16 cellular contexts compared by ENCODE assay signal in the genomic region with DNA sequence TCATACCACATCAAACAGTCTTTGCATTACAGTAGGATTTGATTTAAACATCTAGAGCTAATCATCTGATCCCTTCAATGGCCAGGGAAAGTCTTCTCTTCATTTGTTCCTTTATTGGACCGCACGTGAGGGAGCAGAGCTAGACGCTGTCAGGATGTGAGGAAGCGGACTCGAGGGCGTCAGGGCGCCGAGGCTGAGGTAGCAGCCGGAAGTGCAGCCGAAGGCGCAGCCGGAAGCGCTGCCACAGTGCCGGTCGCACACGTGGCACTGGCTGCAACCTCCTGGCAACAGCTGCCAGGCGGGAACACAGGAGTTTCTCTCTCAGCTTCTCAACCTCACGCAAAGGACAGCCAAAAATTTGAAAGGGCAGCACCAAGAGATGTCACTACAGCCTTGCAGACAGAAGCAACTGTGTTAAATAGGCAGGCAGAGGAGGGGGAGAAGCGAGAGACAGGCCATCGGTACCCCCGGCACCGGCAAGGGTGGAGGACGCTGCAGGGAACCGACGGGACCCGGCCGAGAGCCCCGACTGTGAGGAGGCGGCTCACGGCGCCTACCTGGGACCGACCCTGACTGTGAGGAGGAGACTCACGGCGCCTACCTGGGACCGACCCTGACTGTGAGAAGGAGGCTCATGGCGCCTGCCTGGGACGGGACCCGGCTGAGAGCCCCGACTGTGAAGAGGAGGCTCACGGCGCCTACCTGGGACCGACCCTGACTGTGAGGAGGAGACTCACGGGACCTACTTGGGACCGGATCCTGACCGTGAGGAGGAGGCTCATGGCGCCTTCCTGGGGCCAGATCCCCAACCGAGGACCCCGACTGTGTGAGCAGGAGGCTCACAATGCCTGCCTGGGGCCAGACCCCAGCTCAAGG. TPM values are rescaled to one million over a fixed set of nuclear protein-coding genes. Genes with fewer than 3 reads are reported as not detected.
DNase-seq lines count a peak whose midpoint lies in the region; ATAC-seq and TF ChIP-seq lines count a peak whose summit lies in the region.
"Had no signal": no experiment of that assay in that cellular context is flagged by ENCODE, and none has a peak within 500 bp of the region (broad histone marks: within the 10 kb centered on the region; RNA-seq: fewer than 3 reads in every experiment).

No MANE protein-coding gene starts in this region.

- H3K4me3 ChIP-seq in H7 (ENCODE audit: insufficient read depth, low read depth, low read length) (no peak overlapping the region), parathyroid adenoma (ENCODE audit: low read depth, low read length) (no peak overlapping the region)
- H3K4me3 ChIP-seq: prostate gland had no signal

- H3K4me2 ChIP-seq in parathyroid adenoma (ENCODE audit: low read length) = peak overlapping the region; percentile 30

- in situ Hi-C loops in GM13977 (cut with MboI; ENCODE audit: low pct_unique_long_range_greater_than_20kb, low sequenced_read_pairs, unreplicated experiment) = no loop called here

- ATAC-seq in effector memory CD8-positive, alpha-beta T cell (replicated peaks) = peak; percentile 62
- ATAC-seq: stimulated activated memory B cell treated with anti-CD40 and anti-IgM and Interleukin-4, amounts not matched to agents 10 μg/mL and 1 μg/mL and 100 μg/mL, for 72 hours had no signal

- peaks cover 18% of the 10 kb centered on the region for H3K27me3 Mint-ChIP-seq in activated CD4-positive, alpha-beta T cell treated with anti-CD3 and anti-CD28 coated beads, Interleukin-2, amount 10 ng/mL, durations not matched to agents 7 days and 5 days
- peaks cover 0 to 54% of the 10 kb centered on the region in 2 donors for H3K27me3 Mint-ChIP-seq in effector memory CD8-positive, alpha-beta T cell

- peaks cover 5% of the 10 kb centered on the region for H3K4me1 Mint-ChIP-seq in activated CD4-positive, alpha-beta T cell treated with anti-CD3 and anti-CD28 coated beads, Interleukin-2, amount 10 ng/mL, durations not matched to agents 7 days and 5 days
- peaks cover 4 to 9% of the 10 kb centered on the region in 2 donors for H3K4me1 Mint-ChIP-seq in effector memory CD8-positive, alpha-beta T cell (ENCODE audit: low read depth in 2 of 2)
- H3K4me1 Mint-ChIP-seq: stimulated activated memory B cell treated with anti-CD40 and anti-IgM and Interleukin-4, amounts not matched to agents 10 μg/mL and 1 μg/mL and 100 μg/mL, for 72 hours had no signal

- H3K9me3 ChIP-seq in parathyroid adenoma (ENCODE audit: control insufficient read depth, low read length) = no peaks in the 10 kb centered on the region
- H3K9me3 ChIP-seq: prostate gland had no signal

- H3K27ac Mint-ChIP-seq in activated CD4-positive, alpha-beta T cell treated with anti-CD3 and anti-CD28 coated beads, Interleukin-2, amount 10 ng/mL, durations not matched to agents 7 days and 5 days = no peak overlapping the region
- H3K27ac Mint-ChIP-seq in effector memory CD8-positive, alpha-beta T cell = no peak overlapping the region
- H3K27ac Mint-ChIP-seq: activated naive CD8-positive, alpha-beta T cell treated with anti-CD3 and anti-CD28 coated beads, Interleukin-2, amount 10 ng/mL, durations not matched to agents 7 days and 5 days; stimulated activated memory B cell treated with anti-CD40 and anti-IgM and Interleukin-4, amounts not matched to agents 10 μg/mL and 1 μg/mL and 100 μg/mL, for 72 hours had no signal

- no peaks in the 10 kb centered on the region for H3K36me3 Mint-ChIP-seq in activated CD4-positive, alpha-beta T cell treated with anti-CD3 and anti-CD28 coated beads, Interleukin-2, amount 10 ng/mL, durations not matched to agents 7 days and 5 days (ENCODE audit: low read depth)
- peaks cover 3% of the 10 kb centered on the region for H3K36me3 Mint-ChIP-seq in effector memory CD8-positive, alpha-beta T cell (ENCODE audit: insufficient read depth)
- H3K36me3 Mint-ChIP-seq: activated naive CD8-positive, alpha-beta T cell treated with anti-CD3 and anti-CD28 coated beads, Interleukin-2, amount 10 ng/mL, durations not matched to agents 7 days and 5 days; stimulated activated memory B cell treated with anti-CD40 and anti-IgM and Interleukin-4, amounts not matched to agents 10 μg/mL and 1 μg/mL and 100 μg/mL, for 72 hours had no signal

- peaks cover 2% of the 10 kb centered on the region for H3K9me3 Mint-ChIP-seq in activated CD4-positive, alpha-beta T cell treated with anti-CD3 and anti-CD28 coated beads, Interleukin-2, amount 10 ng/mL, durations not matched to agents 7 days and 5 days
- no peaks in the 10 kb centered on the region for H3K9me3 Mint-ChIP-seq in effector memory CD8-positive, alpha-beta T cell
- H3K9me3 Mint-ChIP-seq: activated naive CD8-positive, alpha-beta T cell treated with anti-CD3 and anti-CD28 coated beads, Interleukin-2, amount 10 ng/mL, durations not matched to agents 7 days and 5 days; stimulated activated memory B cell treated with anti-CD40 and anti-IgM and Interleukin-4, amounts not matched to agents 10 μg/mL and 1 μg/mL and 100 μg/mL, for 72 hours had no signal

- no peak overlapping the region for H3K27ac ChIP-seq in parathyroid adenoma
- H3K27ac ChIP-seq: prostate gland had no signal

- H3K27me3 ChIP-seq in H7 (ENCODE audit: control insufficient read depth, insufficient read depth, low read length) (no peaks in the 10 kb centered on the region), parathyroid adenoma (ENCODE audit: control insufficient read depth, insufficient read depth, low read length) (no peaks in the 10 kb centered on the region)

- DNase-seq in activated CD4-positive, alpha-beta T cell treated with anti-CD3 and anti-CD28 coated beads, Interleukin-2, amount 10 ng/mL, durations not matched to agents 7 days and 5 days = no peak
- DNase-seq in activated CD4-positive, alpha-beta T cell treated with anti-CD3 and anti-CD28 coated beads for 1 hour = no peak
- DNase-seq in H7 (peak; percentile 63), GM13977 (ENCODE audit: low spot score) (no peak), pons (ENCODE audit: low spot score) (no peak), NCI-H345 (lab: John Stamatoyannopoulos, UW) (no peak)
- no peak for DNase-seq in effector memory CD8-positive, alpha-beta T cell
- DNase-seq: activated CD8-positive, alpha-beta memory T cell treated with anti-CD3 and anti-CD28 coated beads for 24 hours; activated naive CD8-positive, alpha-beta T cell treated with anti-CD3 and anti-CD28 coated beads, Interleukin-2, amount 10 ng/mL, durations not matched to agents 7 days and 5 days; COR-L47; NCI-H2081 treated with DMSO at 0.1 percent for 48 hours; NCI-H82; SHP77 had no signal

- peaks cover 4% of the 10 kb centered on the region for H3K4me1 ChIP-seq in parathyroid adenoma
- H3K4me1 ChIP-seq: prostate gland had no signal

- H3K36me3 ChIP-seq in H7 (replicated peaks; ENCODE audit: control insufficient read depth, insufficient read depth, low read length) = no peaks in the 10 kb centered on the region
- H3K36me3 ChIP-seq in parathyroid adenoma (ENCODE audit: control insufficient read depth, insufficient read depth, low read length) = no peaks in the 10 kb centered on the region
- H3K36me3 ChIP-seq: prostate gland had no signal

- no peaks in the 10 kb centered on the region for H3K79me2 ChIP-seq in parathyroid adenoma

- no peak for TF ChIP-seq CTCF in parathyroid adenoma (IDR thresholded peaks at IDR 0.05)
- no peak for TF ChIP-seq CTCF in GM13977 (IDR thresholded peaks at IDR 0.05; ENCODE audit: extremely low read depth, insufficient read depth, missing control alignments)

- H2AFZ ChIP-seq in parathyroid adenoma = no peak overlapping the region

- peak overlapping the region; percentile 16 for H3K4me3 Mint-ChIP-seq in activated CD4-positive, alpha-beta T cell treated with anti-CD3 and anti-CD28 coated beads, Interleukin-2, amount 10 ng/mL, durations not matched to agents 7 days and 5 days
- peak overlapping the region in 1 of 2 donors; percentile 63 for H3K4me3 Mint-ChIP-seq in effector memory CD8-positive, alpha-beta T cell
- H3K4me3 Mint-ChIP-seq: activated naive CD8-positive, alpha-beta T cell treated with anti-CD3 and anti-CD28 coated beads, Interleukin-2, amount 10 ng/mL, durations not matched to agents 7 days and 5 days; stimulated activated memory B cell treated with anti-CD40 and anti-IgM and Interleukin-4, amounts not matched to agents 10 μg/mL and 1 μg/mL and 100 μg/mL, for 72 hours had no signal

- CTCF ChIA-PET in activated CD4-positive, alpha-beta T cell treated with anti-CD3 and anti-CD28 coated beads, Interleukin-2, amount 10 ng/mL, durations not matched to agents 7 days and 5 days (lab: Charles Lee) = interaction anchor here (0.6 kb wide), 1 partner anchor 188 kb away, joined by 3 read pairs; no protein-coding TSS in a partner anchor

- H3K9ac ChIP-seq in parathyroid adenoma = no peak overlapping the region

- POLR2A ChIA-PET in activated CD4-positive, alpha-beta T cell treated with anti-CD3 and anti-CD28 coated beads, Interleukin-2, amount 10 ng/mL, durations not matched to agents 7 days and 5 days (lab: Charles Lee) = no interaction called here

RNA-seq across cellular contexts. Expression of gene VIPR2, which starts 32.3 kb away (rescaled TPM):
- not detected for total RNA-seq in activated CD4-positive, alpha-beta T cell treated with anti-CD3 and anti-CD28 coated beads, Interleukin-2, amount 10 ng/mL, durations not matched to agents 7 days and 5 days
- 2.5 and 3.5 TPM in 2 replicates for total RNA-seq in H7 (2014; rRNA removed; shearing (Covaris generic))
